In genomic region chrX:99795495-99795894, GRCh38 we compare ENCODE assay signal across 1 cellular context.
TF ChIP-seq lines count a peak whose summit lies in the region.

No MANE protein-coding gene starts in this region.

TF ChIP-seq in liver, 16 proteins besides CTCF, POLR2A, EP300 and RAD21 (continued from another document):
- TF ChIP-seq, protein P1, sequence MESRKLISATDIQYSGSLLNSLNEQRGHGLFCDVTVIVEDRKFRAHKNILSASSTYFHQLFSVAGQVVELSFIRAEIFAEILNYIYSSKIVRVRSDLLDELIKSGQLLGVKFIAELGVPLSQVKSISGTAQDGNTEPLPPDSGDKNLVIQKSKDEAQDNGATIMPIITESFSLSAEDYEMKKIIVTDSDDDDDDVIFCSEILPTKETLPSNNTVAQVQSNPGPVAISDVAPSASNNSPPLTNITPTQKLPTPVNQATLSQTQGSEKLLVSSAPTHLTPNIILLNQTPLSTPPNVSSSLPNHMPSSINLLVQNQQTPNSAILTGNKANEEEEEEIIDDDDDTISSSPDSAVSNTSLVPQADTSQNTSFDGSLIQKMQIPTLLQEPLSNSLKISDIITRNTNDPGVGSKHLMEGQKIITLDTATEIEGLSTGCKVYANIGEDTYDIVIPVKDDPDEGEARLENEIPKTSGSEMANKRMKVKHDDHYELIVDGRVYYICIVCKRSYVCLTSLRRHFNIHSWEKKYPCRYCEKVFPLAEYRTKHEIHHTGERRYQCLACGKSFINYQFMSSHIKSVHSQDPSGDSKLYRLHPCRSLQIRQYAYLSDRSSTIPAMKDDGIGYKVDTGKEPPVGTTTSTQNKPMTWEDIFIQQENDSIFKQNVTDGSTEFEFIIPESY (IDR thresholded peaks at IDR 0.05) = no peak
